Comparison of ENCODE assay signal across 20 cellular contexts in the genomic region with DNA sequence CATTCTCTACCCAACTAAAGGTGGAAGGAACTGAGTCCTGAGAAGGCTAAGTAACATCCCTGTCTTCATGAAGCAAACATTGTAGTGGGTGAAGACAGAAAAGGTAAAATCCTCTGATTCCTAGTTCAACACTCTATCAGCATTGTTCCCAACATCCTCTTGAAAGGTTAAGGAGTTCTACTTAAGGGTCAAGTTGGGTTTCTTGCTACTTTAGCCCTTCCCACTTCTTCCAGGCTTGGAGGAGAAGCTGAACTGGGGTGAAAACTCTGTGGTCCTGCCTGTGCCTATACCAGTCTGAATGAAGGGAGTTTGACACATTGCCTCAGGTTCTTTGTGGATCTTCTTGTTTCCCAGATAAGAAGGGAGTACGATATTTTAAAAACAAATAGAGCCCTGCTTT. TPM values are rescaled to one million over a fixed set of nuclear protein-coding genes. Genes with fewer than 3 reads are reported as not detected.
A peak's percentile ranks its signal among the peaks of the same experiment; 100 is the strongest.
DNase-seq lines count a peak whose midpoint lies in the region; ATAC-seq and TF ChIP-seq lines count a peak whose summit lies in the region.
"Had no signal": no experiment of that assay in that cellular context is flagged by ENCODE, and none has a peak within 500 bp of the region (broad histone marks: within the 10 kb centered on the region; RNA-seq: fewer than 3 reads in every experiment).

No MANE protein-coding gene starts in this region.

- no peaks in the 10 kb centered on the region for H3K9me3 Mint-ChIP-seq in activated CD4-positive, alpha-beta T cell treated with anti-CD3 and anti-CD28 coated beads, Interleukin-2, amount 10 ng/mL, durations not matched to agents 24 days and 14 days
- no peaks in the 10 kb centered on the region for H3K9me3 Mint-ChIP-seq in IgD-negative memory B cell
- H3K9me3 Mint-ChIP-seq in endothelial cell (ENCODE audit: unreplicated experiment) = no peaks in the 10 kb centered on the region
- H3K9me3 Mint-ChIP-seq: activated naive CD4-positive, alpha-beta T cell treated with anti-CD3 and anti-CD28 coated beads for 36 hours; stimulated activated memory B cell treated with anti-CD40 and anti-IgM and Interleukin-4, amounts not matched to agents 10 μg/mL and 1 μg/mL and 100 μg/mL, for 72 hours had no signal

- H3K9ac ChIP-seq in rectal smooth muscle tissue (ENCODE audit: low read length) = no peak overlapping the region

- H3K4me3 ChIP-seq in rectal smooth muscle tissue (ENCODE audit: low read length) = no peak overlapping the region
- H3K4me3 ChIP-seq: psoas muscle had no signal

- intact Hi-C loops in activated CD4-positive, alpha-beta T cell treated with anti-CD3 and anti-CD28 coated beads, Interleukin-2, amount 10 ng/mL, durations not matched to agents 24 days and 14 days (cut with micrococcal nuclease) = no loop called here

- no peak for DNase-seq in activated CD4-positive, alpha-beta T cell treated with anti-CD3 and anti-CD28 coated beads, Interleukin-2, amount 10 ng/mL, durations not matched to agents 24 days and 14 days
- DNase-seq in activated CD4-positive, alpha-beta T cell treated with anti-CD3 and anti-CD28 coated beads for 48 hours = no peak
- DNase-seq in endothelial cell (ENCODE audit: low spot score) = no peak
- DNase-seq in EL = no peak
- DNase-seq in NCI-H2227 (lab: John Stamatoyannopoulos, UW; ENCODE audit: unreplicated experiment) = no peak
- DNase-seq: activated naive CD4-positive, alpha-beta T cell treated with anti-CD3 and anti-CD28 coated beads for 36 hours; AML-193; Caco-2; cerebellar nuclear complex; hippocampal formation; Karpas-422; MV-4-11; NCI-H1694 treated with DMSO at 0.1 percent for 48 hours; NCI-H2227 treated with DMSO at 0.1 percent for 48 hours; NCI-H748 treated with DMSO at 0.1 percent for 48 hours; psoas muscle had no signal

- no peak for ATAC-seq in GM19395 (IDR thresholded peaks at IDR 0.05; ENCODE audit: unreplicated experiment)
- ATAC-seq: psoas muscle; stimulated activated memory B cell treated with anti-CD40 and anti-IgM and Interleukin-4, amounts not matched to agents 10 μg/mL and 1 μg/mL and 100 μg/mL, for 72 hours had no signal

- H3K27me3 Mint-ChIP-seq in activated CD4-positive, alpha-beta T cell treated with anti-CD3 and anti-CD28 coated beads, Interleukin-2, amount 10 ng/mL, durations not matched to agents 24 days and 14 days = no peaks in the 10 kb centered on the region
- H3K27me3 Mint-ChIP-seq in IgD-negative memory B cell (no peaks in the 10 kb centered on the region), endothelial cell (ENCODE audit: unreplicated experiment) (peaks cover 7% of the 10 kb centered on the region)
- H3K27me3 Mint-ChIP-seq: stimulated activated memory B cell treated with anti-CD40 and anti-IgM and Interleukin-4, amounts not matched to agents 10 μg/mL and 1 μg/mL and 100 μg/mL, for 72 hours had no signal

- H3K36me3 ChIP-seq in rectal smooth muscle tissue (ENCODE audit: control insufficient read depth, insufficient read depth, low read length) = peaks cover 8% of the 10 kb centered on the region

- H3K27ac ChIP-seq in rectal smooth muscle tissue (ENCODE audit: low read depth, low read length) = peak overlapping the region; percentile 42
- H3K27ac ChIP-seq: psoas muscle had no signal

- no peak for TF ChIP-seq CTCF in endothelial cell (IDR thresholded peaks at IDR 0.05; ENCODE audit: unreplicated experiment)

- peak overlapping the region; percentile 92 for H3K27ac Mint-ChIP-seq in activated CD4-positive, alpha-beta T cell treated with anti-CD3 and anti-CD28 coated beads, Interleukin-2, amount 10 ng/mL, durations not matched to agents 24 days and 14 days
- H3K27ac Mint-ChIP-seq in IgD-negative memory B cell (peak overlapping the region in 2 of 3 donors; percentile 26 to 92), endothelial cell (ENCODE audit: unreplicated experiment) (peak overlapping the region; percentile 97)
- H3K27ac Mint-ChIP-seq: activated naive CD4-positive, alpha-beta T cell treated with anti-CD3 and anti-CD28 coated beads for 36 hours had no signal

- no peaks in the 10 kb centered on the region for H3K27me3 ChIP-seq in rectal smooth muscle tissue (ENCODE audit: control insufficient read depth, insufficient read depth, low read length)

- peaks cover 39% of the 10 kb centered on the region for H3K4me1 Mint-ChIP-seq in activated CD4-positive, alpha-beta T cell treated with anti-CD3 and anti-CD28 coated beads, Interleukin-2, amount 10 ng/mL, durations not matched to agents 24 days and 14 days
- peaks cover 9 to 20% (median 16%) of the 10 kb centered on the region in 3 donors for H3K4me1 Mint-ChIP-seq in IgD-negative memory B cell
- peaks cover 53% of the 10 kb centered on the region for H3K4me1 Mint-ChIP-seq in endothelial cell (ENCODE audit: unreplicated experiment)

- H3K4me3 Mint-ChIP-seq in activated CD4-positive, alpha-beta T cell treated with anti-CD3 and anti-CD28 coated beads, Interleukin-2, amount 10 ng/mL, durations not matched to agents 24 days and 14 days = no peak overlapping the region
- H3K4me3 Mint-ChIP-seq in IgD-negative memory B cell (peak overlapping the region in 1 of 4 donors; percentile 22), endothelial cell (ENCODE audit: unreplicated experiment) (no peak overlapping the region)
- H3K4me3 Mint-ChIP-seq: activated naive CD4-positive, alpha-beta T cell treated with anti-CD3 and anti-CD28 coated beads for 36 hours; stimulated activated memory B cell treated with anti-CD40 and anti-IgM and Interleukin-4, amounts not matched to agents 10 μg/mL and 1 μg/mL and 100 μg/mL, for 72 hours had no signal

- H3K4me1 ChIP-seq in rectal smooth muscle tissue (ENCODE audit: control insufficient read depth, insufficient read depth, low read length) = peaks cover 38% of the 10 kb centered on the region
- H3K4me1 ChIP-seq: Caco-2 had no signal

- H3K36me3 Mint-ChIP-seq in activated CD4-positive, alpha-beta T cell treated with anti-CD3 and anti-CD28 coated beads, Interleukin-2, amount 10 ng/mL, durations not matched to agents 24 days and 14 days (ENCODE audit: low read depth) = peaks cover 36% of the 10 kb centered on the region
- H3K36me3 Mint-ChIP-seq in IgD-negative memory B cell = peaks cover 8% of the 10 kb centered on the region
- H3K36me3 Mint-ChIP-seq in endothelial cell (ENCODE audit: low read depth, unreplicated experiment) = peaks cover 16% of the 10 kb centered on the region

RNA-seq across cellular contexts. Expression of a gene that starts 54.1 kb away (rescaled TPM):
- 32.7 and 33.5 TPM in 2 replicates for total RNA-seq in activated CD4-positive, alpha-beta T cell treated with anti-CD3 and anti-CD28 coated beads, Interleukin-2, amount 10 ng/mL, durations not matched to agents 24 days and 14 days
- polyA plus RNA-seq in IgD-negative memory B cell = 5.0 TPM
- 137 TPM for total RNA-seq in endothelial cell (ENCODE audit: unreplicated experiment)
